ENCODE assay signal across 10 cellular contexts in genomic region chr19:42737581-42738011, GRCh38. TPM values are rescaled to one million over a fixed set of nuclear protein-coding genes. Genes with fewer than 3 reads are reported as not detected.
"Had no signal": no experiment of that assay in that cellular context is flagged by ENCODE, and none has a peak within 500 bp of the region (broad histone marks: within the 10 kb centered on the region; RNA-seq: fewer than 3 reads in every experiment).

No MANE protein-coding gene starts in this region.

RNA-seq across cellular contexts. Expression of gene PSG3, which starts 2.7 kb away (rescaled TPM):
- total RNA-seq: activated B cell treated with CpG ODN at 0.5 μM for 24 hours; activated CD4-positive, alpha-beta T cell treated with anti-CD3 and anti-CD28 coated beads, Interleukin-2, amount 10 ng/mL, durations not matched to agents 24 days and 14 days; activated T-helper 1 cell treated with anti-CD3 and anti-CD28 coated beads, Interleukin-12 subunit alpha, Interleukin-12 subunit beta, Interleukin-2, Interleukin-4 antibody, amounts not matched to agents 30 ng/mL and 10 ng/mL and 1 ng/mL, durations not matched to agents 14 hours and 24 hours and 36 hours; chondrocyte; left ventricle myocardium inferior; occipital lobe; prostate gland; sciatic nerve; transverse colon had no signal

RNA-seq across cellular contexts. Expression of gene PSG8, which starts 27.9 kb away (rescaled TPM):
- total RNA-seq: activated B cell treated with CpG ODN at 0.5 μM for 24 hours; activated CD4-positive, alpha-beta T cell treated with anti-CD3 and anti-CD28 coated beads, Interleukin-2, amount 10 ng/mL, durations not matched to agents 24 days and 14 days; activated T-helper 1 cell treated with anti-CD3 and anti-CD28 coated beads, Interleukin-12 subunit alpha, Interleukin-12 subunit beta, Interleukin-2, Interleukin-4 antibody, amounts not matched to agents 30 ng/mL and 10 ng/mL and 1 ng/mL, durations not matched to agents 14 hours and 24 hours and 36 hours; chondrocyte; left ventricle myocardium inferior; occipital lobe; prostate gland; sciatic nerve; T-helper 17 cell; transverse colon had no signal
